28 cellular contexts compared by ENCODE assay signal in the genomic region with DNA sequence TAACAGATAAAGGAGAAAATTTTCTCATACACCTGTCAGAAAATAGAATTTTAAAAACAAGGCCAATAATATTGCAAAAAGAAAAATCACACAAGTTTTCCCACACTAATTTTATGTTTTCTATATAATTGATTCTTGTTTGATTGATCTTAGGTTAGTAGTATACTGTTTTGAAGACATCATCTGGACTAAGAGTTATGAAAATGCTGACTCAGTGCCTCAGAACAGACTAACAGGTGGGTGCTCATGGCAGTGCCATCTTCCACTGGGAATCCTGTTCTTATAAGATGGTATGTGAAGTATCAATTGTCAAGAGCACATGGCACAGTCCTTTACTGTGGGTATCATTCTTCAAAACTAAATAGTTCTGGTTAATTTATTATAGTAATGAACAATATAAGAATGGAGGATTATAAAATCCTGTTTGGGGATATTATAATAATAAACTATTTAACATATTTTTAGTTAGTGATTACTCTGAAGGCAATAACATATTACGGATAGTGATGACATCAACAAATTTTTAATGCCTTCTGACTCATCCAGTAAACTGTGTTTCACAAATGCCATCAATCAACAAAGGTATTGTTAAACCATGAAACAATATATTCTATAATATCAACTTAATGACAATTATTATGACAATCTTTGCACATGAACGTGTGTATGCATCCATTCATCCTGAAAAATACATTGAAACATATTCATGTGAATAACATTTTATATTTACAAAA.
"Had no signal": no experiment of that assay in that cellular context is flagged by ENCODE, and none has a peak within 500 bp of the region (broad histone marks: within the 10 kb centered on the region; RNA-seq: fewer than 3 reads in every experiment).

No MANE protein-coding gene starts in this region.

- H3K9ac ChIP-seq: neural progenitor cell, parathyroid adenoma had no signal

- H2AFZ ChIP-seq: neural progenitor cell, parathyroid adenoma had no signal

- H3K4me3 ChIP-seq: neural progenitor cell, ovary, psoas muscle, skin epidermis, smooth muscle cell, spleen, suprapubic skin, testis, tibial artery, transverse colon, upper lobe of right lung, uterus had no signal

- H3K36me3 ChIP-seq: neural progenitor cell, ovary, spleen, suprapubic skin, tibial artery, transverse colon, upper lobe of right lung, uterus had no signal

- H3K27me3 ChIP-seq: neural progenitor cell, ovary, spleen, suprapubic skin, testis, tibial artery, transverse colon, upper lobe of right lung, uterus had no signal

- DNase-seq: naive thymus-derived CD4-positive, alpha-beta T cell; natural killer cell; occipital lobe; ovary; posterior cingulate gyrus; psoas muscle; right cardiac atrium; spleen; stimulated activated CD4-positive, alpha-beta T cell treated with anti-CD3 and anti-CD28 coated beads, Interleukin-12 subunit alpha, Interleukin-12 subunit beta, amount 100 ng/mL, for 4 hours; stimulated activated CD4-positive, alpha-beta T cell treated with anti-CD3 and anti-CD28 coated beads, Interleukin-1b, Interleukin-23, amount 100 ng/mL, for 48 hours; stimulated activated CD4-positive, alpha-beta T cell treated with anti-CD3 and anti-CD28 coated beads, Interleukin-4, amount 100 ng/mL, for 1 hour; stimulated activated CD4-positive, alpha-beta T cell treated with anti-CD3 and anti-CD28 coated beads, Interleukin-4, amount 100 ng/mL, for 4 hours; stimulated activated CD8-positive, alpha-beta memory T cell treated with anti-CD3 and anti-CD28 coated beads, Interleukin-4, amount 100 ng/mL, for 48 hours; stimulated activated naive B cell treated with anti-CD40 and anti-IgM and Interleukin-4, amounts not matched to agents 10 μg/mL and 1 μg/mL and 100 μg/mL, for 72 hours; stimulated activated naive CD8-positive, alpha-beta T cell treated with anti-CD3 and anti-CD28 coated beads, Interleukin-15, amount 100 ng/mL, for 72 hours; stimulated activated naive CD8-positive, alpha-beta T cell treated with anti-CD3 and anti-CD28 coated beads, Interleukin-15, Interleukin-2, amounts not matched to agents 100 U/mL and 50 U/mL, for 24 hours; substantia nigra; testis; tibial artery; transverse colon; upper lobe of right lung; uterus had no signal

- H3K27ac ChIP-seq: neural progenitor cell, ovary, parathyroid adenoma, psoas muscle, skin epidermis, spleen, suprapubic skin, testis, tibial artery, transverse colon, upper lobe of right lung, uterus had no signal

- H3K4me1 ChIP-seq: neural progenitor cell, parathyroid adenoma, psoas muscle, spleen, suprapubic skin, testis, tibial artery, transverse colon, upper lobe of right lung, uterus had no signal

- H3K79me2 ChIP-seq: parathyroid adenoma had no signal

- H3K9me3 ChIP-seq: ovary, psoas muscle, testis, tibial artery, transverse colon, upper lobe of right lung, uterus had no signal

- H3K4me2 ChIP-seq: neural progenitor cell, smooth muscle cell had no signal

- ATAC-seq: naive thymus-derived CD4-positive, alpha-beta T cell; natural killer cell; psoas muscle; right cardiac atrium; sciatic nerve; stimulated activated naive B cell treated with anti-CD40 and anti-IgM and Interleukin-4, amounts not matched to agents 10 μg/mL and 1 μg/mL and 100 μg/mL, for 72 hours; stimulated activated naive CD8-positive, alpha-beta T cell treated with anti-CD3 and anti-CD28 coated beads, Interleukin-15, amount 100 ng/mL, for 72 hours; stimulated activated naive CD8-positive, alpha-beta T cell treated with anti-CD3 and anti-CD28 coated beads, Interleukin-15, Interleukin-2, amounts not matched to agents 100 U/mL and 50 U/mL, for 24 hours; upper lobe of right lung had no signal
